ENCODE assay signal across 1 cellular context in the genomic region with DNA sequence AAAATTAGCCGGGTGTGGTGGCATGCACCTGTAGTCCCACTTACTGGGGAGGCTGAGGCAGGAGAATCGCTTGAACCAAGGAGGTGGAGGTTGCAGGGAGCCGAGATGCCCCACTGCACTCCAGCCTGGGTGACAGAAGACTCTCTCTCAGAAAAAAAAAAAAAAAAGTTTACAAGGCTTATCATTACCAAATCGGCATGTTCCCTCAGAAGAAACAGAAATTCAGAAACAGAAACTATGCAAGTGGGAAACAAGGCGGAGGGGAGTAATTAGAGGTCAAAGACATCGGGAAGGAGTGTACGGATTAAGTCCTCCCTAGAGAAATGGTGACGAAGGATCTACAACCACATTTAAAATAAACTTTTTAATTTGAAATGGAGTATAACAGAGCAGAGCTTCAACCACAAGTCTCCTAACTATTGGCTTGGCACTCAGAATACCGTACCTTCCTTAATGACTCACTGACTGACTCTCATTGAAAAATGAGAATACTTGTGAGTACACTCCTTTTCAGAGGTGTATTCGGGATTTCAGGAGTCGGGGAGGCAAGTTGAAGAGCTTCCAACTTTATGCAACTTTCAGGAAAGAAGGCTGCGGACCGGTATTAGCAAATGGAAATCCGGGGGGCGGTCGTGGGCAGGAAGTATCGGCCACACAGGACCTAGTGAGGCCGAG.
TF ChIP-seq lines count a peak whose summit lies in the region.

No MANE protein-coding gene starts in this region.

TF ChIP-seq in GM12878, 131 proteins besides CTCF, POLR2A, EP300 and RAD21:
- TF ChIP-seq, protein P1, sequence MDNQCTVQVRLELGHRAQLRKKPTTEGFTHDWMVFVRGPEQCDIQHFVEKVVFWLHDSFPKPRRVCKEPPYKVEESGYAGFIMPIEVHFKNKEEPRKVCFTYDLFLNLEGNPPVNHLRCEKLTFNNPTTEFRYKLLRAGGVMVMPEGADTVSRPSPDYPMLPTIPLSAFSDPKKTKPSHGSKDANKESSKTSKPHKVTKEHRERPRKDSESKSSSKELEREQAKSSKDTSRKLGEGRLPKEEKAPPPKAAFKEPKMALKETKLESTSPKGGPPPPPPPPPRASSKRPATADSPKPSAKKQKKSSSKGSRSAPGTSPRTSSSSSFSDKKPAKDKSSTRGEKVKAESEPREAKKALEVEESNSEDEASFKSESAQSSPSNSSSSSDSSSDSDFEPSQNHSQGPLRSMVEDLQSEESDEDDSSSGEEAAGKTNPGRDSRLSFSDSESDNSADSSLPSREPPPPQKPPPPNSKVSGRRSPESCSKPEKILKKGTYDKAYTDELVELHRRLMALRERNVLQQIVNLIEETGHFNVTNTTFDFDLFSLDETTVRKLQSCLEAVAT (IDR thresholded peaks at IDR 0.05), result peak; percentile 67; the same call in 1 of the 2 replicates
- TF ChIP-seq CHD1 (IDR thresholded peaks at IDR 0.05; ENCODE audit: low read depth, low read length), result no peak
- TF ChIP-seq, protein P2, sequence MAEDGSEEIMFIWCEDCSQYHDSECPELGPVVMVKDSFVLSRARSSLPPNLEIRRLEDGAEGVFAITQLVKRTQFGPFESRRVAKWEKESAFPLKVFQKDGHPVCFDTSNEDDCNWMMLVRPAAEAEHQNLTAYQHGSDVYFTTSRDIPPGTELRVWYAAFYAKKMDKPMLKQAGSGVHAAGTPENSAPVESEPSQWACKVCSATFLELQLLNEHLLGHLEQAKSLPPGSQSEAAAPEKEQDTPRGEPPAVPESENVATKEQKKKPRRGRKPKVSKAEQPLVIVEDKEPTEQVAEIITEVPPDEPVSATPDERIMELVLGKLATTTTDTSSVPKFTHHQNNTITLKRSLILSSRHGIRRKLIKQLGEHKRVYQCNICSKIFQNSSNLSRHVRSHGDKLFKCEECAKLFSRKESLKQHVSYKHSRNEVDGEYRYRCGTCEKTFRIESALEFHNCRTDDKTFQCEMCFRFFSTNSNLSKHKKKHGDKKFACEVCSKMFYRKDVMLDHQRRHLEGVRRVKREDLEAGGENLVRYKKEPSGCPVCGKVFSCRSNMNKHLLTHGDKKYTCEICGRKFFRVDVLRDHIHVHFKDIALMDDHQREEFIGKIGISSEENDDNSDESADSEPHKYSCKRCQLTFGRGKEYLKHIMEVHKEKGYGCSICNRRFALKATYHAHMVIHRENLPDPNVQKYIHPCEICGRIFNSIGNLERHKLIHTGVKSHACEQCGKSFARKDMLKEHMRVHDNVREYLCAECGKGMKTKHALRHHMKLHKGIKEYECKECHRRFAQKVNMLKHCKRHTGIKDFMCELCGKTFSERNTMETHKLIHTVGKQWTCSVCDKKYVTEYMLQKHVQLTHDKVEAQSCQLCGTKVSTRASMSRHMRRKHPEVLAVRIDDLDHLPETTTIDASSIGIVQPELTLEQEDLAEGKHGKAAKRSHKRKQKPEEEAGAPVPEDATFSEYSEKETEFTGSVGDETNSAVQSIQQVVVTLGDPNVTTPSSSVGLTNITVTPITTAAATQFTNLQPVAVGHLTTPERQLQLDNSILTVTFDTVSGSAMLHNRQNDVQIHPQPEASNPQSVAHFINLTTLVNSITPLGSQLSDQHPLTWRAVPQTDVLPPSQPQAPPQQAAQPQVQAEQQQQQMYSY (CRISPR knock-in tag; IDR thresholded peaks at IDR 0.05), result no peak
- no peak for TF ChIP-seq TARDBP (IDR thresholded peaks at IDR 0.05; ENCODE audit: borderline replicate concordance)
- no peak for TF ChIP-seq JUND (IDR thresholded peaks at IDR 0.05; ENCODE audit: low read depth, low read length)
- TF ChIP-seq, protein P3, sequence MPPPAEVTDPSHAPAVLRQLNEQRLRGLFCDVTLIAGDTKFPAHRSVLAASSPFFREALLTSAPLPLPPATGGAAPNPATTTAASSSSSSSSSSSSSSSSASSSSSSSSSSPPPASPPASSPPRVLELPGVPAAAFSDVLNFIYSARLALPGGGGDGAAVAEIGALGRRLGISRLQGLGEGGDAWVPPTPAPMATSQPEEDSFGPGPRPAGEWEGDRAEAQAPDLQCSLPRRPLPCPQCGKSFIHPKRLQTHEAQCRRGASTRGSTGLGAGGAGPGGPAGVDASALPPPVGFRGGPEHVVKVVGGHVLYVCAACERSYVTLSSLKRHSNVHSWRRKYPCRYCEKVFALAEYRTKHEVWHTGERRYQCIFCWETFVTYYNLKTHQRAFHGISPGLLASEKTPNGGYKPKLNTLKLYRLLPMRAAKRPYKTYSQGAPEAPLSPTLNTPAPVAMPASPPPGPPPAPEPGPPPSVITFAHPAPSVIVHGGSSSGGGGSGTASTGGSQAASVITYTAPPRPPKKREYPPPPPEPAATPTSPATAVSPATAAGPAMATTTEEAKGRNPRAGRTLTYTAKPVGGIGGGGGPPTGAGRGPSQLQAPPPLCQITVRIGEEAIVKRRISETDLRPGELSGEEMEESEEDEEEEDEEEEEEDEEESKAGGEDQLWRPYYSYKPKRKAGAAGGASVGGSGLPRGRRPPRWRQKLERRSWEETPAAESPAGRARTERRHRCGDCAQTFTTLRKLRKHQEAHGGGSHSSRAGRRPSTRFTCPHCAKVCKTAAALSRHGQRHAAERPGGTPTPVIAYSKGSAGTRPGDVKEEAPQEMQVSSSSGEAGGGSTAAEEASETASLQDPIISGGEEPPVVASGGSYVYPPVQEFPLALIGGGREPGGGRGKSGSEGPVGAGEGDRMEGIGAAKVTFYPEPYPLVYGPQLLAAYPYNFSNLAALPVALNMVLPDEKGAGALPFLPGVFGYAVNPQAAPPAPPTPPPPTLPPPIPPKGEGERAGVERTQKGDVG (CRISPR knock-in tag; IDR thresholded peaks at IDR 0.05), result no peak
- TF ChIP-seq IKZF2 (IDR thresholded peaks at IDR 0.05), result 0 out of 4 replicates have a peak, but pooled peaks of 1 of the 2 experiments have one; percentile 22
- TF ChIP-seq GATAD2B (conservative IDR thresholded peaks at IDR 0.05; ENCODE audit: low read depth), result no peak
- TF ChIP-seq HDAC2 (IDR thresholded peaks at IDR 0.05), result no peak
- no peak for TF ChIP-seq TBL1XR1 (IDR thresholded peaks at IDR 0.05; ENCODE audit: low read depth, low read length)
- TF ChIP-seq ZNF207 (IDR thresholded peaks at IDR 0.05; ENCODE audit: borderline replicate concordance), result no peak
- TF ChIP-seq RUNX3 (IDR thresholded peaks at IDR 0.05; ENCODE audit: low read length), result peak; percentile 31; the same call in 1 of the 2 replicates
- TF ChIP-seq, protein P4, sequence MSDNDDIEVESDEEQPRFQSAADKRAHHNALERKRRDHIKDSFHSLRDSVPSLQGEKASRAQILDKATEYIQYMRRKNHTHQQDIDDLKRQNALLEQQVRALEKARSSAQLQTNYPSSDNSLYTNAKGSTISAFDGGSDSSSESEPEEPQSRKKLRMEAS (IDR thresholded peaks at IDR 0.05; ENCODE audit: low read depth, low read length), result no peak
